Comparison of ENCODE assay signal across 8 cellular contexts in genomic region chr16:47460755-47461597, GRCh38. TPM values are rescaled to one million over a fixed set of nuclear protein-coding genes. Genes with fewer than 3 reads are reported as not detected.
DNase-seq lines count a peak whose midpoint lies in the region; ATAC-seq and TF ChIP-seq lines count a peak whose summit lies in the region.

ITFG1 (minus strand) TSS chr16:47461063; CDS start chr16:47461045, 18 bp downstream.
PHKB (plus strand) TSS chr16:47461331; CDS start chr16:47461351, 20 bp downstream.

- peaks cover 13% of the 10 kb centered on the region; the same call in 1 of the 2 replicates for H3K4me1 ChIP-seq in Caco-2
- H3K4me1 ChIP-seq in NT2/D1 (ENCODE audit: insufficient read depth, insufficient read length) = peaks cover 2% of the 10 kb centered on the region
- no peaks in the 10 kb centered on the region for H3K4me1 ChIP-seq in endodermal cell (ENCODE audit: control insufficient read depth, insufficient read depth, low read length)

- peak within 1 kb of the TSS; percentile 97 for H3K4me3 Mint-ChIP-seq in Caco-2 (ENCODE audit: unreplicated experiment)
- peak within 1 kb of the TSS; percentile 99 for H3K4me3 Mint-ChIP-seq in endodermal cell

- no TSS peak for BruUV-seq in Caco-2 (replicated peaks; lab: Mats Ljungman, UMichigan)

- no peaks in the 10 kb centered on the region for H3K36me3 ChIP-seq in Caco-2 (ENCODE audit: control insufficient read depth, insufficient read depth, low read length)
- H3K36me3 ChIP-seq in NT2/D1 (ENCODE audit: insufficient read depth, insufficient read length, low read length) = peaks cover 38% of the 10 kb centered on the region
- peaks cover 14% of the 10 kb centered on the region for H3K36me3 ChIP-seq in endodermal cell (ENCODE audit: control insufficient read depth, insufficient read depth, low read length)

- peak within 1 kb of the TSS; percentile 99 for H3K27ac ChIP-seq in endodermal cell (ENCODE audit: low read depth, low read length)

- H3K27me3 ChIP-seq in Caco-2 (replicated peaks; ENCODE audit: control insufficient read depth, insufficient read depth, low read length) (no peaks in the 10 kb centered on the region), NT2/D1 (ENCODE audit: insufficient read depth, insufficient read length) (no peaks in the 10 kb centered on the region), endodermal cell (ENCODE audit: control insufficient read depth, insufficient read depth, low read length, poor library complexity, severe bottlenecking) (no peaks in the 10 kb centered on the region)

- WGBS in endodermal cell (ENCODE audit: insufficient coverage in 1 of 2, insufficient read length in 1 of 2), 2 experiments = 0 to 1% methylated on average over 21 to 82 of the region's 82 CpGs

- CTCF ChIA-PET in Caco-2 (lab: Charles Lee) = interaction anchor here (1.5 to 1.9 kb wide), 2 partner anchors 202 to 317 kb away, joined by 4 to 5 read pairs; partner anchors contain the start of gene NETO2

- peaks cover 41% of the 10 kb centered on the region for H3K36me3 Mint-ChIP-seq in Caco-2 (ENCODE audit: insufficient read depth, unreplicated experiment)
- peaks cover 19% of the 10 kb centered on the region for H3K36me3 Mint-ChIP-seq in endodermal cell (ENCODE audit: low read depth)

- intact Hi-C loops in Caco-2 (cut with micrococcal nuclease; ENCODE audit: unreplicated experiment) = loop anchor here (2.0 kb wide), 1 partner anchor 318 kb away; the partner anchor contains the start of gene NETO2

- peak within 1 kb of the TSS; percentile 79 for H3K4me3 ChIP-seq in Caco-2 (ENCODE audit: low read depth, low read length)
- peak within 1 kb of the TSS; percentile 99 for H3K4me3 ChIP-seq in NT2/D1 (ENCODE audit: insufficient read length, low read depth)
- peak within 1 kb of the TSS; percentile 91 for H3K4me3 ChIP-seq in endodermal cell (ENCODE audit: low read length)

- peak; percentile 93 to 94 for DNase-seq in Caco-2
- peak; percentile 80 for DNase-seq in HS-27A (ENCODE audit: low read depth)
- peak; percentile 90 for DNase-seq in NT2/D1 (ENCODE audit: low read depth, low spot score)
- DNase-seq in activated CD8-positive, alpha-beta memory T cell treated with anti-CD3 and anti-CD28 coated beads, Interleukin-2, amount 50 U/mL, for 24 hours (ENCODE audit: extremely low read depth) = peak; percentile 79
- peak; percentile 96 for DNase-seq in endodermal cell
- peak; percentile 98 for DNase-seq in mesenteric fat pad (ENCODE audit: low spot score)
- peak; percentile 91 for DNase-seq in stimulated activated CD8-positive, alpha-beta memory T cell treated with anti-CD3 and anti-CD28 coated beads, Interleukin-15, amount 100 ng/mL, for 1 hour (ENCODE audit: low read depth)

- peaks cover 14% of the 10 kb centered on the region for H3K4me1 Mint-ChIP-seq in Caco-2 (ENCODE audit: low read depth, unreplicated experiment)
- peaks cover 27% of the 10 kb centered on the region for H3K4me1 Mint-ChIP-seq in endodermal cell

- H3K27ac Mint-ChIP-seq in Caco-2 (ENCODE audit: unreplicated experiment) (peak within 1 kb of the TSS; percentile 99), endodermal cell (peak within 1 kb of the TSS; percentile 96)

- H3K27me3 Mint-ChIP-seq in Caco-2 (ENCODE audit: insufficient read depth, unreplicated experiment) = no peaks in the 10 kb centered on the region
- H3K27me3 Mint-ChIP-seq in endodermal cell (ENCODE audit: insufficient read depth) = no peaks in the 10 kb centered on the region

- ATAC-seq in GM19468 (IDR thresholded peaks at IDR 0.05; ENCODE audit: extremely low read depth, unreplicated experiment) = peak; percentile 70

- H3K9me3 Mint-ChIP-seq in Caco-2 (ENCODE audit: unreplicated experiment) = no peaks in the 10 kb centered on the region
- H3K9me3 Mint-ChIP-seq in endodermal cell = no peaks in the 10 kb centered on the region

- H3K9me3 ChIP-seq in Caco-2 (no peaks in the 10 kb centered on the region), NT2/D1 (ENCODE audit: insufficient read depth, low read length) (no peaks in the 10 kb centered on the region), endodermal cell (ENCODE audit: control insufficient read depth, low read length) (no peaks in the 10 kb centered on the region)

- POLR2A ChIA-PET in Caco-2 (lab: Charles Lee) = interaction anchor here (0.6 to 0.8 kb wide), 2 partner anchors 36 to 216 kb away, joined by 4 to 5 read pairs; no protein-coding TSS in a partner anchor

- TF ChIP-seq CTCF in Caco-2 (IDR thresholded peaks at IDR 0.05; ENCODE audit: insufficient read depth in 1 of 2, low read depth in 1 of 2, low read length in 1 of 2, severe bottlenecking in 1 of 2, unreplicated experiment in 1 of 2) = no peak
- TF ChIP-seq CTCF in endodermal cell (conservative IDR thresholded peaks at IDR 0.05) = peak; percentile 30

- H3K9ac ChIP-seq in NT2/D1 (ENCODE audit: insufficient read length, low read depth) (peak within 1 kb of the TSS; percentile 99), endodermal cell (ENCODE audit: extremely low read depth, low read length, poor library complexity, severe bottlenecking) (peak within 1 kb of the TSS; percentile 84)

RNA-seq across cellular contexts. Expression of gene ITFG1, which starts in this region (rescaled TPM):
- total RNA-seq in Caco-2 (2022) (29.2 and 38.2 TPM in 2 replicates), endodermal cell (10 to 100 TPM; 35.6 to 40.0 TPM), mesenteric fat pad (48.7 TPM)
- 41.6 TPM for polyA plus RNA-seq in endodermal cell (2013, experiment 1 of 2)
- polyA plus RNA-seq in endodermal cell (2013, experiment 2 of 2) = 39.9 TPM

RNA-seq across cellular contexts. Expression of gene PHKB, which starts in this region (rescaled TPM):
- total RNA-seq in Caco-2 (2022) = 61.6 and 74.2 TPM in 2 replicates
- total RNA-seq in endodermal cell = 10 to 100 TPM; 51.0 to 71.8 TPM
- polyA plus RNA-seq in endodermal cell (2013, experiment 1 of 2) = 49.3 TPM
- polyA plus RNA-seq in endodermal cell (2013, experiment 2 of 2) = 44.9 TPM
- 57.8 TPM for total RNA-seq in mesenteric fat pad

Comparison
In these comparisons a context has a peak if more than half of its experiments do, and no peak if none do; other contexts are left out.
1. Peak in every context shown above with its lines: DNase-seq, ATAC-seq, H3K4me3 ChIP-seq and H3K27ac ChIP-seq.